In genomic region chr16:11949527-11949926, GRCh38 we compare ENCODE assay signal across 8 cellular contexts. TPM values are rescaled to one million over a fixed set of nuclear protein-coding genes. Genes with fewer than 3 reads are reported as not detected.
A peak's percentile ranks its signal among the peaks of the same experiment; 100 is the strongest.
DNase-seq lines count a peak whose midpoint lies in the region; ATAC-seq and TF ChIP-seq lines count a peak whose summit lies in the region.

No MANE protein-coding gene starts in this region.

- TF ChIP-seq CTCF in MCF 10A (IDR thresholded peaks at IDR 0.05; ENCODE audit: unreplicated experiment) (peak; percentile 39), kidney epithelial cell (IDR thresholded peaks at IDR 0.05; ENCODE audit: insufficient read depth, low read length, poor library complexity, severe bottlenecking) (peak; percentile 55), upper lobe of right lung (IDR thresholded peaks at IDR 0.05) (peak; percentile 47)

- H3K27me3 ChIP-seq in kidney epithelial cell (ENCODE audit: control insufficient read depth, insufficient read depth, low read length), result no peaks in the 10 kb centered on the region
- no peaks in the 10 kb centered on the region for H3K27me3 ChIP-seq in upper lobe of right lung

- H3K27me3 Mint-ChIP-seq in MCF 10A (ENCODE audit: insufficient read depth, unreplicated experiment), result no peaks in the 10 kb centered on the region

- H3K4me3 ChIP-seq in kidney epithelial cell (ENCODE audit: low read depth, low read length) (no peak overlapping the region), upper lobe of right lung (no peak overlapping the region)

- H3K4me1 Mint-ChIP-seq in MCF 10A (ENCODE audit: insufficient read depth, unreplicated experiment), result no peaks in the 10 kb centered on the region

- peak; percentile 60 for ATAC-seq in HG03175 (IDR thresholded peaks at IDR 0.05; ENCODE audit: unreplicated experiment)
- ATAC-seq in upper lobe of right lung, result peak; percentile 98

- BruUV-seq in MCF 10A (replicated peaks; lab: Mats Ljungman, UMichigan), result no TSS peak

- intact Hi-C loops in MCF 10A (cut with micrococcal nuclease) (no loop called here), upper lobe of right lung (cut with DNase I) (no loop called here)

- H3K9me3 Mint-ChIP-seq in MCF 10A (ENCODE audit: unreplicated experiment), result no peaks in the 10 kb centered on the region

- POLR2A ChIA-PET in MCF 10A (lab: Yijun Ruan, JAX), result interaction anchor here (1.0 kb wide), 1 partner anchor 8 kb away, joined by 3 read pairs; no protein-coding TSS in a partner anchor

- no peak overlapping the region for H3K27ac Mint-ChIP-seq in MCF 10A (ENCODE audit: low read depth, unreplicated experiment)

- no peak overlapping the region for H3K27ac ChIP-seq in upper lobe of right lung

- peak; percentile 21 for DNase-seq in 8988T
- DNase-seq in GDM1 (lab: John Stamatoyannopoulos, UW), result peak; percentile 4
- peak; percentile 83 for DNase-seq in NCI-H82 (lab: John Stamatoyannopoulos, UW)
- DNase-seq in MCF 10A (ENCODE audit: unreplicated experiment), result peak; percentile 56
- no peak for DNase-seq in kidney epithelial cell (ENCODE audit: low read depth)
- peak; percentile 68 for DNase-seq in upper lobe of right lung
- no peak for DNase-seq in effector CD4-positive, alpha-beta T cell

- H3K4me1 ChIP-seq in upper lobe of right lung, result no peaks in the 10 kb centered on the region

- CTCF ChIA-PET in MCF 10A (lab: Yijun Ruan, JAX), result interaction anchor here (0.9 to 7.0 kb wide), 6 partner anchors 22 to 146 kb away, joined by 3 to 85 read pairs (median 4); no protein-coding TSS in a partner anchor

- H3K4me3 Mint-ChIP-seq in MCF 10A (ENCODE audit: unreplicated experiment), result no peak overlapping the region

- no peaks in the 10 kb centered on the region for H3K36me3 ChIP-seq in kidney epithelial cell (ENCODE audit: control insufficient read depth, insufficient read depth, low read length)
- H3K36me3 ChIP-seq in upper lobe of right lung, result no peaks in the 10 kb centered on the region

- H3K36me3 Mint-ChIP-seq in MCF 10A (ENCODE audit: insufficient read depth, unreplicated experiment), result no peaks in the 10 kb centered on the region

- no peaks in the 10 kb centered on the region for H3K9me3 ChIP-seq in upper lobe of right lung

RNA-seq across cellular contexts. Expression of gene NPIPB2, which starts 7.7 kb away (rescaled TPM):
- total RNA-seq in MCF 10A (2022) (17.2 and 17.4 TPM in 2 replicates), kidney epithelial cell (0.96 and 4.9 TPM in 2 replicates), upper lobe of right lung (6.3 TPM)

RNA-seq across cellular contexts. Expression of gene TNFRSF17, which starts 15.5 kb away (rescaled TPM):
- total RNA-seq in MCF 10A (2022) (not detected in 2 replicates), kidney epithelial cell (not detected in 2 replicates), upper lobe of right lung (0.41 TPM)

RNA-seq across cellular contexts. Expression of gene SNX29, which starts 27.0 kb away (rescaled TPM):
- total RNA-seq in MCF 10A (2022) (12.0 and 13.6 TPM in 2 replicates), kidney epithelial cell (13.3 and 15.7 TPM in 2 replicates), upper lobe of right lung (50.7 TPM)

RNA-seq across cellular contexts. Expression of gene GSPT1, which starts 33.8 kb away (rescaled TPM):
- total RNA-seq in MCF 10A (2022) (163 and 199 TPM in 2 replicates), kidney epithelial cell (87.2 and 93.7 TPM in 2 replicates), upper lobe of right lung (106 TPM)

Comparison
In these comparisons a context has a peak if more than half of its experiments do, and no peak if none do; other contexts are left out.
1. DNase-seq: peak in 8988T (single experiment), GDM1 (single experiment), NCI-H82 (single experiment), MCF 10A (single experiment) and upper lobe of right lung (single experiment); none in kidney epithelial cell (single experiment) and effector CD4-positive, alpha-beta T cell (single experiment).
2. Peak in every context shown above with its lines, with median percentiles within 50 percentile points of each other: CTCF ChIP-seq.